ENCODE assay signal across 9 cellular contexts in genomic region chr15:96354731-96355560, GRCh38. TPM values are rescaled to one million over a fixed set of nuclear protein-coding genes. Genes with fewer than 3 reads are reported as not detected.
DNase-seq lines count a peak whose midpoint lies in the region; ATAC-seq and TF ChIP-seq lines count a peak whose summit lies in the region.
"Had no signal": no experiment of that assay in that cellular context is flagged by ENCODE, and none has a peak within 500 bp of the region (broad histone marks: within the 10 kb centered on the region; RNA-seq: fewer than 3 reads in every experiment).

No MANE protein-coding gene starts in this region.

- peak; percentile 36 for DNase-seq in H4 (ENCODE audit: low spot score)
- DNase-seq in SK-N-MC (ENCODE audit: low read depth, low spot score), result no peak
- DNase-seq in Right ventricle myocardium superior, result no peak
- no peak for DNase-seq in gastrocnemius medialis
- no peak for DNase-seq in activated CD4-positive, CD25-positive, alpha-beta regulatory T cell treated with anti-CD3 and anti-CD28 coated beads, Interleukin-2, amount 50 U/mL, for 72 hours
- no peak for DNase-seq in HUDEP-2 (lab: John Stamatoyannopoulos, UW; ENCODE audit: unreplicated experiment in 76 of 76)
- DNase-seq: activated CD4-positive, alpha-beta memory T cell treated with anti-CD3 and anti-CD28 coated beads for 36 hours had no signal

- H3K4me1 ChIP-seq in gastrocnemius medialis, result peaks cover 7 to 17% of the 10 kb centered on the region in 2 donors

- TF ChIP-seq POLR2A in gastrocnemius medialis (IDR thresholded peaks at IDR 0.05), result no peak

- peaks cover 23 to 40% (median 31%) of the 10 kb centered on the region in 3 donors for H3K27me3 ChIP-seq in gastrocnemius medialis

- peak overlapping the region; percentile 27 for H3K27ac ChIP-seq in SK-N-MC
- H3K27ac ChIP-seq in gastrocnemius medialis, result peak overlapping the region; percentile 73 to 96 (median 94)

- no peaks in the 10 kb centered on the region for H3K36me3 ChIP-seq in SK-N-MC (ENCODE audit: insufficient read depth, low read length)
- no peaks in the 10 kb centered on the region for H3K36me3 ChIP-seq in gastrocnemius medialis

- TF ChIP-seq CTCF in gastrocnemius medialis (IDR thresholded peaks at IDR 0.05 in 4 of 5, conservative IDR thresholded peaks at IDR 0.05 in 1 of 5), result peak in 4 of 5 experiments; percentile 21 to 34 (median 26)

- in situ Hi-C loops in gastrocnemius medialis (cut with MboI; ENCODE audit: low sequenced_read_pairs in 4 of 4), result loop anchor here in 3 of 4 donors (10.0 to 25.0 kb wide), 4 partner anchors 230 to 1407 kb away; no protein-coding TSS in a partner anchor

- H3K9me3 ChIP-seq in SK-N-MC (ENCODE audit: low read depth, low read length), result no peaks in the 10 kb centered on the region
- H3K9me3 ChIP-seq in gastrocnemius medialis, result no peaks in the 10 kb centered on the region

- intact Hi-C loops in Right ventricle myocardium superior (cut with DNase I), result loop anchor here (10.0 kb wide), 1 partner anchor 230 kb away; no protein-coding TSS in a partner anchor
- intact Hi-C loops in gastrocnemius medialis (cut with DNase I; ENCODE audit: low total_unique reads), result loop anchor here (5.0 kb wide), 3 partner anchors 227 to 1402 kb away; no protein-coding TSS in a partner anchor

- H3K4me3 ChIP-seq in SK-N-MC (peak overlapping the region; percentile 70), gastrocnemius medialis (peak overlapping the region; percentile 66 to 79 (median 72))

- ATAC-seq in Right ventricle myocardium superior (ENCODE audit: poor library complexity) (peak; percentile 53), gastrocnemius medialis (peak; percentile 47 to 70), HG02981 (IDR thresholded peaks at IDR 0.05; ENCODE audit: unreplicated experiment) (no peak), HG03565 (IDR thresholded peaks at IDR 0.05; ENCODE audit: unreplicated experiment) (no peak)

- peak overlapping the region; percentile 2 for H3K9ac ChIP-seq in SK-N-MC (ENCODE audit: insufficient read length)

RNA-seq across cellular contexts. Expression of gene NR2F2, which starts 24.4 kb away (rescaled TPM):
- total RNA-seq in H4 (2014; rRNA removed; shearing (Covaris generic)), result 3.1 and 4.0 TPM in 2 replicates
- 11.0 TPM for total RNA-seq in Right ventricle myocardium superior
- 10 to 100 TPM in 1 of 4 donors, 1 to 10 TPM in 3; 4.3 to 14.6 (median 9.3) TPM for total RNA-seq in gastrocnemius medialis
- total RNA-seq: activated CD4-positive, alpha-beta memory T cell treated with anti-CD3 and anti-CD28 coated beads for 36 hours had no signal

Comparison
In these comparisons a context has a peak if more than half of its experiments do, and no peak if none do; other contexts are left out.
1. ATAC-seq: peak in Right ventricle myocardium superior (single experiment) and gastrocnemius medialis (2 of 2); none in HG02981 (single experiment) and HG03565 (single experiment).